ENCODE assay signal across 1 cellular context in genomic region chr4:6783111-6783981, GRCh38.
A peak's percentile ranks its signal among the peaks of the same experiment; 100 is the strongest.
TF ChIP-seq lines count a peak whose summit lies in the region.

No MANE protein-coding gene starts in this region.

TF ChIP-seq in IMR-90, 13 proteins besides CTCF, POLR2A, EP300 and RAD21:
- 0 out of 2 replicates have a peak, but pooled peaks have one; percentile 2 for TF ChIP-seq USF2 (IDR thresholded peaks at IDR 0.05; ENCODE audit: low read depth, low read length)
- no peak for TF ChIP-seq MAFK (IDR thresholded peaks at IDR 0.05; ENCODE audit: low read depth, low read length)
- TF ChIP-seq MXI1 (IDR thresholded peaks at IDR 0.05; ENCODE audit: borderline replicate concordance, low read depth, low read length), result no peak
- TF ChIP-seq SMC3 (IDR thresholded peaks at IDR 0.05; ENCODE audit: low read depth, low read length), result no peak
- no peak for TF ChIP-seq NFE2L2 (IDR thresholded peaks at IDR 0.05; ENCODE audit: low read depth, low read length)
- no peak for TF ChIP-seq RFX5 (IDR thresholded peaks at IDR 0.05; ENCODE audit: low read depth, low read length)
- no peak for TF ChIP-seq CEBPB (IDR thresholded peaks at IDR 0.05; ENCODE audit: low read depth, low read length)
- TF ChIP-seq ELK1 (IDR thresholded peaks at IDR 0.05; ENCODE audit: borderline replicate concordance, low read depth, low read length), result no peak
- TF ChIP-seq MAZ (IDR thresholded peaks at IDR 0.05; ENCODE audit: borderline replicate concordance, low read depth, low read length), result peak; percentile 98
- no peak for TF ChIP-seq FOS (IDR thresholded peaks at IDR 0.05; ENCODE audit: low read depth, low read length)
- TF ChIP-seq BHLHE40 (IDR thresholded peaks at IDR 0.05; ENCODE audit: low read depth, low read length), result no peak
